Comparison of ENCODE assay signal across 22 cellular contexts in the genomic region with DNA sequence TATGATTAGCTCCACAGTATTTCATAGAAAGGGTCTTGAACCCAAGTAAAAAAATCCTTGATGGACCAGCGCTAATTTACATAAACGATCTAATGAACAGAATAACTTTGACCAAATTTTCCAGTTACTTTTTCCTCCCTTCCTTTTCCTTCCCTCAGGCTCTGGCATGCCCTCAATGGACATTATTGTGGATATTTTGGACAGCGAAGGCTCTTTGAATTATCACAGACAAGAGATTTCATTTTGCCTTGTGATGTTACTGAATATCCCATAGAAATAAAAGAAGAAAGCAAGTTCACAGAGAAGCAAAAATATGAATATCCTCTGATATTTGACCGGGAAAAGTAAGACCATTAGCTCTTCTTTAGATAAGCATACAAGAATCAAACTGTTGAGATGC.
"Had no signal": no experiment of that assay in that cellular context is flagged by ENCODE, and none has a peak within 500 bp of the region (broad histone marks: within the 10 kb centered on the region; RNA-seq: fewer than 3 reads in every experiment).

No MANE protein-coding gene starts in this region.

- H3K27ac Mint-ChIP-seq: natural killer cell; nephron; neural progenitor cell; stimulated activated effector memory CD8-positive, alpha-beta T cell treated with anti-CD3 and anti-CD28 coated beads, Interleukin-12 subunit alpha, Interleukin-12 subunit beta, amount 100 ng/mL, for 72 hours; stimulated activated naive B cell treated with anti-CD40 and anti-IgM and Interleukin-4, amounts not matched to agents 10 μg/mL and 1 μg/mL and 100 μg/mL, for 72 hours; stimulated activated naive CD8-positive, alpha-beta T cell treated with anti-CD3 and anti-CD28 coated beads, Interleukin-15, Interleukin-2, amounts not matched to agents 100 ng/mL and 50 ng/mL, for 24 hours had no signal

- H3K4me3 Mint-ChIP-seq: natural killer cell; nephron; neural progenitor cell; stimulated activated effector memory CD8-positive, alpha-beta T cell treated with anti-CD3 and anti-CD28 coated beads, Interleukin-12 subunit alpha, Interleukin-12 subunit beta, amount 100 ng/mL, for 72 hours; stimulated activated naive B cell treated with anti-CD40 and anti-IgM and Interleukin-4, amounts not matched to agents 10 μg/mL and 1 μg/mL and 100 μg/mL, for 72 hours; stimulated activated naive CD8-positive, alpha-beta T cell treated with anti-CD3 and anti-CD28 coated beads, Interleukin-15, Interleukin-2, amounts not matched to agents 100 ng/mL and 50 ng/mL, for 24 hours had no signal

- ATAC-seq: natural killer cell; right cardiac atrium; right lobe of liver; stimulated activated effector memory CD8-positive, alpha-beta T cell treated with anti-CD3 and anti-CD28 coated beads, Interleukin-12 subunit alpha, Interleukin-12 subunit beta, amount 100 ng/mL, for 72 hours; stimulated activated naive B cell treated with anti-CD40 and anti-IgM and Interleukin-4, amounts not matched to agents 10 μg/mL and 1 μg/mL and 100 μg/mL, for 72 hours had no signal

- H3K9me3 Mint-ChIP-seq: natural killer cell; nephron; stimulated activated effector memory CD8-positive, alpha-beta T cell treated with anti-CD3 and anti-CD28 coated beads, Interleukin-12 subunit alpha, Interleukin-12 subunit beta, amount 100 ng/mL, for 72 hours; stimulated activated naive B cell treated with anti-CD40 and anti-IgM and Interleukin-4, amounts not matched to agents 10 μg/mL and 1 μg/mL and 100 μg/mL, for 72 hours; stimulated activated naive CD8-positive, alpha-beta T cell treated with anti-CD3 and anti-CD28 coated beads, Interleukin-15, Interleukin-2, amounts not matched to agents 100 ng/mL and 50 ng/mL, for 24 hours had no signal

- H3K36me3 Mint-ChIP-seq: natural killer cell; neural progenitor cell; stimulated activated effector memory CD8-positive, alpha-beta T cell treated with anti-CD3 and anti-CD28 coated beads, Interleukin-12 subunit alpha, Interleukin-12 subunit beta, amount 100 ng/mL, for 72 hours; stimulated activated naive B cell treated with anti-CD40 and anti-IgM and Interleukin-4, amounts not matched to agents 10 μg/mL and 1 μg/mL and 100 μg/mL, for 72 hours had no signal

- DNase-seq: natural killer cell; occipital lobe; ovary; retina; right cardiac atrium; right lobe of liver; sigmoid colon; small intestine; stimulated activated CD4-positive, alpha-beta T cell treated with anti-CD3 and anti-CD28 coated beads, Interleukin-15, amount 100 ng/mL, for 24 hours; stimulated activated CD4-positive, alpha-beta T cell treated with anti-CD3 and anti-CD28 coated beads, Interleukin-2, amount 100 ng/mL, for 24 hours; stimulated activated CD4-positive, alpha-beta T cell treated with anti-CD3 and anti-CD28 coated beads, Interleukin-2, amount 100 ng/mL, for 48 hours; stimulated activated CD4-positive, alpha-beta T cell treated with anti-CD3 and anti-CD28 coated beads, Interleukin-4, amount 100 ng/mL, for 24 hours; stimulated activated naive B cell treated with anti-CD40 and anti-IgM and Interleukin-4, amounts not matched to agents 10 μg/mL and 1 μg/mL and 100 μg/mL, for 72 hours; stimulated activated naive CD4-positive, alpha-beta T cell treated with Interleukin-2 at 50 U/mL for 16 hours; stomach; thyroid gland; trophoblast cell; upper lobe of left lung had no signal

- H3K4me1 Mint-ChIP-seq: natural killer cell; stimulated activated effector memory CD8-positive, alpha-beta T cell treated with anti-CD3 and anti-CD28 coated beads, Interleukin-12 subunit alpha, Interleukin-12 subunit beta, amount 100 ng/mL, for 72 hours; stimulated activated naive B cell treated with anti-CD40 and anti-IgM and Interleukin-4, amounts not matched to agents 10 μg/mL and 1 μg/mL and 100 μg/mL, for 72 hours had no signal
